In the genomic region with DNA sequence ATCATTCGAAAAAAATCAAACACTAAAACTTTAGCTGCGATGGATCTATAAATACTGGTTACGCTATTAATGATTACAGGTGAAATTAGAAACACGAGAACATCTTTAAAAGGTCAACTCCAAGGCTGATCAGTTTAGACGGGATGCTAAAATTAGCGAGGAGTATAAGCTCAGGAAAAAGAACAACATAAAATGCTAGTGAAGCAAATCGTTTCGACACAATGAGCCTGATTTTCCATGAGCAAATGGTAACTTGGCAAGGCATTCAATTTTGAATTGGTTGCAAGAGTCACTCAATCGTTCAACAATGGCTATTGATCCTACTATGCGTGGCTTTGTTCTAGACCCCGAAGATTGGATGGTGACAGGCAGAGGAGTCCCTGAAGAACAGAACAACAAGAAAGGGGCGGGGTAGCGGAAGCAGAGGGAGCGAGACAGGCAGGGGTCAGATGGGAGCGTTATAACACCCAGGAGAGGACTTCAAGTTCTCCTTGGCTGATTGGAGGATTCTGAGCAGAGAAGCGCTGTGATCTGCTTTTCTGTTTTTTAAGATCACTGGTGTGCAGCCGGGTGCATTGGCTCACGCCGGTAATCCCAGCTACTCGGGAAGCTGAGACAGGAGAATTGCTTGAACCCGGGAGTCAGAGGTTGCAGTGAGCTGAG, we compare ENCODE assay signal across 19 cellular contexts.
DNase-seq lines count a peak whose midpoint lies in the region; ATAC-seq and TF ChIP-seq lines count a peak whose summit lies in the region.
"Had no signal": no experiment of that assay in that cellular context is flagged by ENCODE, and none has a peak within 500 bp of the region (broad histone marks: within the 10 kb centered on the region; RNA-seq: fewer than 3 reads in every experiment).

No MANE protein-coding gene starts in this region.

- peak overlapping the region; percentile 7 to 80 (median 77) for H3K27ac Mint-ChIP-seq in nephron
- peak overlapping the region in 1 of 9 donors; percentile 26 for H3K27ac Mint-ChIP-seq in naive thymus-derived CD4-positive, alpha-beta T cell
- H3K27ac Mint-ChIP-seq: activated naive CD4-positive, alpha-beta T cell treated with anti-CD3 and anti-CD28 coated beads for 36 hours; natural killer cell treated with Interleukin-12 subunit alpha and Interleukin-12 subunit beta and Interleukin-15 and Interleukin-18, amount 100 ng/mL, for 72 hours had no signal

- POLR2A ChIA-PET in naive thymus-derived CD4-positive, alpha-beta T cell (lab: Charles Lee): no interaction called here

- no peak overlapping the region for H3K4me3 ChIP-seq in breast epithelium
- H3K4me3 ChIP-seq in naive thymus-derived CD4-positive, alpha-beta T cell (ENCODE audit: low read length): no peak overlapping the region

- H3K9me3 Mint-ChIP-seq in nephron: no peaks in the 10 kb centered on the region
- H3K9me3 Mint-ChIP-seq in naive thymus-derived CD4-positive, alpha-beta T cell: peaks cover 0 to 10% (median 0%) of the 10 kb centered on the region in 11 donors
- H3K9me3 Mint-ChIP-seq: activated naive CD4-positive, alpha-beta T cell treated with anti-CD3 and anti-CD28 coated beads for 36 hours; natural killer cell treated with Interleukin-12 subunit alpha and Interleukin-12 subunit beta and Interleukin-15 and Interleukin-18, amount 100 ng/mL, for 72 hours had no signal

- no peak overlapping the region for H3K27ac ChIP-seq in breast epithelium
- H3K27ac ChIP-seq in naive thymus-derived CD4-positive, alpha-beta T cell (ENCODE audit: low read depth, low read length): no peak overlapping the region
- H3K27ac ChIP-seq: dorsolateral prefrontal cortex had no signal

- H3K36me3 Mint-ChIP-seq in nephron (ENCODE audit: low read depth): no peaks in the 10 kb centered on the region
- peaks cover 0 to 15% (median 0%) of the 10 kb centered on the region in 5 donors for H3K36me3 Mint-ChIP-seq in naive thymus-derived CD4-positive, alpha-beta T cell
- H3K36me3 Mint-ChIP-seq: natural killer cell treated with Interleukin-12 subunit alpha and Interleukin-12 subunit beta and Interleukin-15 and Interleukin-18, amount 100 ng/mL, for 72 hours had no signal

- no peak for TF ChIP-seq CTCF in nephron (IDR thresholded peaks at IDR 0.05; ENCODE audit: unreplicated experiment in 3 of 3)
- no peak for TF ChIP-seq CTCF in breast epithelium (IDR thresholded peaks at IDR 0.05)

- CTCF ChIA-PET in naive thymus-derived CD4-positive, alpha-beta T cell (lab: Charles Lee): interaction anchor here (0.6 kb wide), 1 partner anchor 240 kb away, joined by 3 read pairs; no protein-coding TSS in a partner anchor

- no peaks in the 10 kb centered on the region for H3K36me3 ChIP-seq in breast epithelium
- H3K36me3 ChIP-seq in naive thymus-derived CD4-positive, alpha-beta T cell (ENCODE audit: control insufficient read depth in 2 of 3, insufficient read depth in 3 of 3, low read length in 3 of 3): no peaks in the 10 kb centered on the region
- H3K36me3 ChIP-seq: BE2C had no signal

- no peaks in the 10 kb centered on the region for H3K4me1 ChIP-seq in breast epithelium
- H3K4me1 ChIP-seq in naive thymus-derived CD4-positive, alpha-beta T cell (ENCODE audit: control insufficient read depth in 2 of 2, insufficient read depth in 2 of 2, low read length in 2 of 2): no peaks in the 10 kb centered on the region
- H3K4me1 ChIP-seq: BE2C had no signal

- no peaks in the 10 kb centered on the region for H3K27me3 ChIP-seq in breast epithelium
- H3K27me3 ChIP-seq in naive thymus-derived CD4-positive, alpha-beta T cell (ENCODE audit: control insufficient read depth in 2 of 2, insufficient read depth in 2 of 2, low read length in 2 of 2): no peaks in the 10 kb centered on the region

- peaks cover 4% of the 10 kb centered on the region for H3K4me1 Mint-ChIP-seq in nephron
- H3K4me1 Mint-ChIP-seq in naive thymus-derived CD4-positive, alpha-beta T cell: peaks cover 0 to 8% (median 2%) of the 10 kb centered on the region in 7 donors

- H3K27me3 Mint-ChIP-seq in nephron (ENCODE audit: low read depth): no peaks in the 10 kb centered on the region
- peaks cover 0 to 10% (median 0%) of the 10 kb centered on the region in 5 donors for H3K27me3 Mint-ChIP-seq in naive thymus-derived CD4-positive, alpha-beta T cell

- TF ChIP-seq POLR2A in breast epithelium (IDR thresholded peaks at IDR 0.05): no peak

- H3K4me3 Mint-ChIP-seq in nephron: peak overlapping the region in 2 of 3 experiments; percentile 52 to 69
- no peak overlapping the region for H3K4me3 Mint-ChIP-seq in naive thymus-derived CD4-positive, alpha-beta T cell
- H3K4me3 Mint-ChIP-seq: activated naive CD4-positive, alpha-beta T cell treated with anti-CD3 and anti-CD28 coated beads for 36 hours; natural killer cell treated with Interleukin-12 subunit alpha and Interleukin-12 subunit beta and Interleukin-15 and Interleukin-18, amount 100 ng/mL, for 72 hours had no signal

- DNase-seq in DMS53 (lab: John Stamatoyannopoulos, UW): peak; percentile 75
- peak; percentile 64 for DNase-seq in NCI-H2029 (lab: John Stamatoyannopoulos, UW)
- peak; percentile 16 for DNase-seq in fibroblast of gingiva (ENCODE audit: low read depth)
- DNase-seq in breast epithelium (ENCODE audit: low spot score in 2 of 2): no peak
- no peak for DNase-seq in naive thymus-derived CD4-positive, alpha-beta T cell
- DNase-seq: activated CD4-positive, alpha-beta T cell treated with anti-CD3 and anti-CD28 coated beads for 1 hour; activated CD8-positive, alpha-beta memory T cell treated with anti-CD3 and anti-CD28 coated beads, Interleukin-2, amount 50 U/mL, for 48 hours; activated naive CD4-positive, alpha-beta T cell treated with anti-CD3 and anti-CD28 coated beads for 36 hours; BE2C; dorsolateral prefrontal cortex; left ventricle myocardium superior; NCI-H2081; right cardiac atrium; SHP77 treated with DMSO at 0.1 percent for 48 hours; stimulated activated CD4-positive, alpha-beta T cell treated with anti-CD3 and anti-CD28 coated beads, Interleukin-2, amount 100 ng/mL, for 24 hours had no signal

- intact Hi-C loops in breast epithelium (cut with DNase I; ENCODE audit: low total_unique reads): no loop called here
- intact Hi-C loops in naive thymus-derived CD4-positive, alpha-beta T cell (cut with micrococcal nuclease): no loop called here

- ATAC-seq in HG02840 (IDR thresholded peaks at IDR 0.05; ENCODE audit: low FRiP score, unreplicated experiment) (no peak), GM18867 (IDR thresholded peaks at IDR 0.05; ENCODE audit: unreplicated experiment) (no peak)
- ATAC-seq in naive thymus-derived CD4-positive, alpha-beta T cell: no peak
- ATAC-seq: left ventricle myocardium superior; natural killer cell treated with Interleukin-12 subunit alpha and Interleukin-12 subunit beta and Interleukin-15 and Interleukin-18, amount 100 ng/mL, for 72 hours; right cardiac atrium had no signal

- no peaks in the 10 kb centered on the region for H3K9me3 ChIP-seq in breast epithelium
- H3K9me3 ChIP-seq in naive thymus-derived CD4-positive, alpha-beta T cell (ENCODE audit: control insufficient read depth in 2 of 3, low read length in 3 of 3): no peaks in the 10 kb centered on the region
- H3K9me3 ChIP-seq: BE2C had no signal

Comparison
In these comparisons a context has a peak if more than half of its experiments do, and no peak if none do; other contexts are left out.
1. DNase-seq: peak in DMS53 (single experiment), NCI-H2029 (single experiment) and fibroblast of gingiva (single experiment); none in breast epithelium (0 of 2) and naive thymus-derived CD4-positive, alpha-beta T cell (0 of 9).
2. H3K4me3 Mint-ChIP-seq: peak in nephron (2 of 3); none in naive thymus-derived CD4-positive, alpha-beta T cell (0 of 10).